Comparison of ENCODE assay signal across 16 cellular contexts in the genomic region with DNA sequence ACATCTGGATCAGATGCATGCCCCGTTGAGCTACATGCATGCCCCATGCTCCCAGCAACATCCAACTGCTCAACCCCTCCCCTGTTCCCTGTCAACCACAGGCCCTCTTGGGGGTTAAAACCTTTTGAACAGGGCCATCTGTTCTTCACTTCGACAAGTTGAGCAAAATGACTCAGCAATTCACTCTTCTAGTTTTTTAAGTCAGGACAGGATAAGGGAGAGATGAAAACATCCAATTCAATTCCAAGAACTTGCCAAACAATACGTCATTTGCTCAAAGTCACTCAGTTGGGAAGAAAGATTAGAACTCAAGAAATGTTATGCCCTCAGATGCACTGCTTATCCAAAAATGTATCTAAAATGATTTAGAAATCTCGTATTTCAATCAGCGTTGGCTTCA. TPM values are rescaled to one million over a fixed set of nuclear protein-coding genes. Genes with fewer than 3 reads are reported as not detected.
DNase-seq lines count a peak whose midpoint lies in the region; ATAC-seq, FAIRE-seq and TF ChIP-seq lines count a peak whose summit lies in the region.
"Had no signal": no experiment of that assay in that cellular context is flagged by ENCODE, and none has a peak within 500 bp of the region (broad histone marks: within the 10 kb centered on the region; RNA-seq: fewer than 3 reads in every experiment).

No MANE protein-coding gene starts in this region.

- peaks cover 17 to 26% (median 22%) of the 10 kb centered on the region in 3 donors for H3K4me1 Mint-ChIP-seq in T-cell

- H3K9me3 Mint-ChIP-seq in T-cell = no peaks in the 10 kb centered on the region
- H3K9me3 Mint-ChIP-seq: IgD-negative memory B cell; stimulated activated effector memory CD8-positive, alpha-beta T cell treated with anti-CD3 and anti-CD28 coated beads, Interleukin-12 subunit alpha, Interleukin-12 subunit beta, amount 100 ng/mL, for 72 hours had no signal

- peaks cover 28 to 61% (median 41%) of the 10 kb centered on the region in 10 experiments for H3K4me1 ChIP-seq in BLaER1 treated with 17β-estradiol and CSF1 and Interleukin-3, amounts not matched to agents 10 nM and 100 nM
- no peaks in the 10 kb centered on the region for H3K4me1 ChIP-seq in mucosa of descending colon (ENCODE audit: low read depth)
- H3K4me1 ChIP-seq: esophagus squamous epithelium, psoas muscle had no signal

- intact Hi-C loops in mucosa of descending colon (cut with DNase I, micrococcal nuclease) = no loop called here

- DNase-seq in NCI-H1694 treated with DMSO at 0.1 percent for 48 hours (lab: John Stamatoyannopoulos, UW) (peak; percentile 78), choroid plexus epithelial cell (ENCODE audit: low read depth) (peak; percentile 6), D721Med (ENCODE audit: insufficient read length, low spot score) (no peak), T-cell (no peak), mucosa of descending colon (no peak)
- DNase-seq: esophagus squamous epithelium; GF-D8; GOT3; psoas muscle; stimulated activated CD4-positive, alpha-beta T cell treated with anti-CD3 and anti-CD28 coated beads, Interleukin-2, amount 100 ng/mL, for 24 hours; T1000 had no signal

- no peak overlapping the region for H3K27ac Mint-ChIP-seq in T-cell
- H3K27ac Mint-ChIP-seq: stimulated activated effector memory CD8-positive, alpha-beta T cell treated with anti-CD3 and anti-CD28 coated beads, Interleukin-12 subunit alpha, Interleukin-12 subunit beta, amount 100 ng/mL, for 72 hours had no signal

- H3K9ac ChIP-seq in BLaER1 treated with 17β-estradiol and CSF1 and Interleukin-3, amounts not matched to agents 10 nM and 100 nM = peak overlapping the region in 7 of 11 experiments; percentile 22 to 70 (median 54); a peak in 11 of 22 replicates

- TF ChIP-seq CTCF in choroid plexus epithelial cell (conservative IDR thresholded peaks at IDR 0.05; ENCODE audit: low read depth, low read length) (no peak), D721Med (IDR thresholded peaks at IDR 0.05; ENCODE audit: insufficient read depth, missing control alignments) (no peak), mucosa of descending colon (IDR thresholded peaks at IDR 0.05) (no peak)

- FAIRE-seq in D721Med (lab: Jason Lieb, UNC) = no peak

- no peaks in the 10 kb centered on the region for H3K36me3 Mint-ChIP-seq in T-cell
- H3K36me3 Mint-ChIP-seq: stimulated activated effector memory CD8-positive, alpha-beta T cell treated with anti-CD3 and anti-CD28 coated beads, Interleukin-12 subunit alpha, Interleukin-12 subunit beta, amount 100 ng/mL, for 72 hours had no signal

- no peaks in the 10 kb centered on the region for H4K20me1 ChIP-seq in BLaER1 treated with 17β-estradiol and CSF1 and Interleukin-3, amounts not matched to agents 10 nM and 100 nM

- H3K27ac ChIP-seq in BLaER1 treated with 17β-estradiol and CSF1 and Interleukin-3, amounts not matched to agents 10 nM and 100 nM = peak overlapping the region in 9 of 11 experiments; percentile 58 to 88 (median 68); a peak in 18 of 22 replicates
- H3K27ac ChIP-seq: esophagus squamous epithelium, psoas muscle had no signal

- no peak overlapping the region for H3K4me3 Mint-ChIP-seq in T-cell
- H3K4me3 Mint-ChIP-seq: stimulated activated effector memory CD8-positive, alpha-beta T cell treated with anti-CD3 and anti-CD28 coated beads, Interleukin-12 subunit alpha, Interleukin-12 subunit beta, amount 100 ng/mL, for 72 hours had no signal

- ATAC-seq in GM21447 (IDR thresholded peaks at IDR 0.05; ENCODE audit: unreplicated experiment) = peak; percentile 47
- ATAC-seq in T-cell (replicated peaks in 1 of 4) = no peak
- no peak for ATAC-seq in mucosa of descending colon
- ATAC-seq in GM19035 (IDR thresholded peaks at IDR 0.05; ENCODE audit: unreplicated experiment) = no peak
- ATAC-seq: psoas muscle; stimulated activated effector memory CD8-positive, alpha-beta T cell treated with anti-CD3 and anti-CD28 coated beads, Interleukin-12 subunit alpha, Interleukin-12 subunit beta, amount 100 ng/mL, for 72 hours had no signal

- CTCF ChIA-PET in T-cell (lab: Charles Lee) = interaction anchor here in 1 of 2 donors (2.5 kb wide), 1 partner anchor 10 kb away, joined by 5 read pairs; no protein-coding TSS in a partner anchor

- no peaks in the 10 kb centered on the region for H3K27me3 ChIP-seq in BLaER1 treated with 17β-estradiol and CSF1 and Interleukin-3, amounts not matched to agents 10 nM and 100 nM

- H3K36me3 ChIP-seq in BLaER1 treated with 17β-estradiol and CSF1 and Interleukin-3, amounts not matched to agents 10 nM and 100 nM = no peaks in the 10 kb centered on the region
- H3K36me3 ChIP-seq in mucosa of descending colon (ENCODE audit: low read depth) = no peaks in the 10 kb centered on the region
- H3K36me3 ChIP-seq: esophagus squamous epithelium had no signal

- H3K4me3 ChIP-seq in BLaER1 treated with 17β-estradiol and CSF1 and Interleukin-3, amounts not matched to agents 10 nM and 100 nM = 0 out of 20 replicates have a peak overlapping the region, but pooled peaks of 2 of the 10 experiments have one; percentile 1 to 4
- H3K4me3 ChIP-seq in choroid plexus epithelial cell (ENCODE audit: low read depth, low read length) (no peak overlapping the region), mucosa of descending colon (no peak overlapping the region)
- H3K4me3 ChIP-seq: esophagus squamous epithelium, psoas muscle had no signal

- POLR2A ChIA-PET in T-cell (lab: Charles Lee) = no interaction called here

- peak overlapping the region; percentile 66 to 83 (median 76) for H3K4me2 ChIP-seq in BLaER1 treated with 17β-estradiol and CSF1 and Interleukin-3, amounts not matched to agents 10 nM and 100 nM

- H3K9me3 ChIP-seq in BLaER1 treated with 17β-estradiol and CSF1 and Interleukin-3, amounts not matched to agents 10 nM and 100 nM (replicated peaks in 1 of 11) = no peaks in the 10 kb centered on the region
- no peaks in the 10 kb centered on the region for H3K9me3 ChIP-seq in mucosa of descending colon
- H3K9me3 ChIP-seq: esophagus squamous epithelium, psoas muscle had no signal

- no peaks in the 10 kb centered on the region for H3K27me3 Mint-ChIP-seq in T-cell
- H3K27me3 Mint-ChIP-seq: IgD-negative memory B cell had no signal

RNA-seq across cellular contexts. Expression of a gene that starts 46.1 kb away (rescaled TPM):
- total RNA-seq in T-cell = 10 to 100 TPM; 40.1 to 49.2 (median 47.4) TPM
- 10 to 100 TPM; 22.5 to 32.1 (median 23.6) TPM for total RNA-seq in mucosa of descending colon

Comparison
In these comparisons a context has a peak if more than half of its experiments do, and no peak if none do; other contexts are left out.
1. DNase-seq: peak in NCI-H1694 treated with DMSO at 0.1 percent for 48 hours (single experiment) and choroid plexus epithelial cell (single experiment); none in D721Med (single experiment), T-cell (0 of 34) and mucosa of descending colon (0 of 3).